24 cellular contexts compared by ENCODE assay signal in the genomic region with DNA sequence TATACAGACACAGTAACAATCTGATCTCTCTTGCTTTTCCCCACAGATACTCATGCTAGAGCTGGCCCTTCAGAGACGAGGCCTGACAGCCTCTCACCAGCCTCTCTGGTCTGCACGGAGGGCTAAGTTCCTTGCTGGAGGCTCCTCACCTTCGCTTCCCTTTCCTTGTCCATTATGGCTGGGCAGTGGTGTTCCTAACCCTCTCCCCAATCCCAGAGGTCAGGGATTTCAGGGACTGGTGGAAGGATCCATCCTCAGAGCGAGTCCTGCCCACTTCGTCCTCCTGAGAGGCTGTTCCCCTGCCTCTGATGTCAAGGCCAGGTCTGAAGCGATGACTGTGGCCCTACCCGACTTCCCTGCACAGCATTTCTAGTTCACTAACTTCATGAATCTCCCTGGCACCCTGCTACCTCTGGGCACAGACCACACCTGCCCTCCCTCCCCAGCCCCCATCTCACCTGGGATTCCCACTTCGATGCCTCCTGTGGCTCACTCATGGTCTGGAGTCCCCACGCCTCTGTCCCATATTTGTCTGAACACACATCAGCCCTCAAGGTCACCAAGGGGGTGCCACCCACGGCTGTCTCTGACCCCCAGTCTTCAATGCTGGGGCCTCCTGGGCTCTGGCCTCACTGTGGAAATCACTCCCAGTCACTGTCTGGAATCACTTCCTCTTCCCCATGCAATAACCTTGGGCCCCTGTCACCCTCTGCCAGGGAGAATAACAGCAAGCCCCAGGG.
A peak's percentile ranks its signal among the peaks of the same experiment; 100 is the strongest.
DNase-seq lines count a peak whose midpoint lies in the region; ATAC-seq, FAIRE-seq and TF ChIP-seq lines count a peak whose summit lies in the region.
"Had no signal": no experiment of that assay in that cellular context is flagged by ENCODE, and none has a peak within 500 bp of the region (broad histone marks: within the 10 kb centered on the region; RNA-seq: fewer than 3 reads in every experiment).

No MANE protein-coding gene starts in this region.

- no peak overlapping the region for H3K4me3 Mint-ChIP-seq in activated B cell treated with CpG ODN at 0.5 μM for 24 hours
- H3K4me3 Mint-ChIP-seq: activated naive CD8-positive, alpha-beta T cell treated with anti-CD3 and anti-CD28 coated beads, Interleukin-2, amount 10 ng/mL, durations not matched to agents 7 days and 5 days; effector memory CD8-positive, alpha-beta T cell had no signal

- no peaks in the 10 kb centered on the region for H3K4me1 Mint-ChIP-seq in activated B cell treated with CpG ODN at 0.5 μM for 24 hours
- H3K4me1 Mint-ChIP-seq: activated naive CD8-positive, alpha-beta T cell treated with anti-CD3 and anti-CD28 coated beads, Interleukin-2, amount 10 ng/mL, durations not matched to agents 7 days and 5 days had no signal

- H3K9me3 Mint-ChIP-seq in activated B cell treated with CpG ODN at 0.5 μM for 24 hours = no peaks in the 10 kb centered on the region
- H3K9me3 Mint-ChIP-seq: activated naive CD8-positive, alpha-beta T cell treated with anti-CD3 and anti-CD28 coated beads, Interleukin-2, amount 10 ng/mL, durations not matched to agents 7 days and 5 days; effector memory CD8-positive, alpha-beta T cell had no signal

- peak; percentile 10 for DNase-seq in D341Med (ENCODE audit: low spot score)
- DNase-seq in activated B cell treated with CpG ODN at 0.5 μM for 24 hours = peak; percentile 4
- peak; percentile 27 for DNase-seq in islet precursor cell
- DNase-seq in posterior vena cava (ENCODE audit: low spot score) = peak; percentile 67
- DNase-seq in anterior cingulate cortex (lab: John Stamatoyannopoulos, UW) = no peak
- no peak for DNase-seq in NCI-H1436 (lab: John Stamatoyannopoulos, UW)
- no peak for DNase-seq in HTR-8/SVneo (ENCODE audit: insufficient read length, low spot score)
- DNase-seq: activated CD4-positive, alpha-beta T cell treated with anti-CD3 and anti-CD28 coated beads, Interleukin-2, amount 50 U/mL, for 48 hours; activated CD4-positive, CD25-positive, alpha-beta regulatory T cell; activated effector memory CD4-positive, alpha-beta T cell treated with Interleukin-2 at 50 U/mL for 16 hours; activated naive CD8-positive, alpha-beta T cell treated with anti-CD3 and anti-CD28 coated beads, Interleukin-2, amount 10 ng/mL, durations not matched to agents 7 days and 5 days; activated T-cell treated with anti-CD3 and anti-CD28 coated beads for 4 hours; effector memory CD8-positive, alpha-beta T cell; GF-D8; HCEC 1CT; IMR-90; NCI-H1105; NCI-H2081 treated with DMSO at 0.1 percent for 48 hours; NCI-H446; SHP77; stimulated activated CD4-positive, alpha-beta T cell treated with anti-CD3 and anti-CD28 coated beads, Interleukin-1b, Interleukin-23, amount 100 ng/mL, for 48 hours; SW 1271 had no signal

- intact Hi-C loops in activated B cell treated with CpG ODN at 0.5 μM for 24 hours (cut with micrococcal nuclease) = no loop called here
- intact Hi-C loops in posterior vena cava (cut with DNase I) = no loop called here

- no peak for TF ChIP-seq CTCF in activated B cell treated with CpG ODN at 0.5 μM for 24 hours (IDR thresholded peaks at IDR 0.05)

- H3K27me3 Mint-ChIP-seq in activated B cell treated with CpG ODN at 0.5 μM for 24 hours = peaks cover 34% of the 10 kb centered on the region

- H3K36me3 Mint-ChIP-seq in activated B cell treated with CpG ODN at 0.5 μM for 24 hours (ENCODE audit: low read depth) = no peaks in the 10 kb centered on the region
- H3K36me3 Mint-ChIP-seq: activated naive CD8-positive, alpha-beta T cell treated with anti-CD3 and anti-CD28 coated beads, Interleukin-2, amount 10 ng/mL, durations not matched to agents 7 days and 5 days had no signal

- CTCF ChIA-PET in activated B cell treated with CpG ODN at 0.5 μM for 24 hours (lab: Charles Lee) = no interaction called here

- FAIRE-seq in HTR-8/SVneo (lab: Jason Lieb, UNC) = no peak

- no peak overlapping the region for H3K27ac Mint-ChIP-seq in activated B cell treated with CpG ODN at 0.5 μM for 24 hours
- H3K27ac Mint-ChIP-seq: activated naive CD8-positive, alpha-beta T cell treated with anti-CD3 and anti-CD28 coated beads, Interleukin-2, amount 10 ng/mL, durations not matched to agents 7 days and 5 days; effector memory CD8-positive, alpha-beta T cell had no signal

- POLR2A ChIA-PET in activated B cell treated with CpG ODN at 0.5 μM for 24 hours (lab: Charles Lee) = no interaction called here

- no peak for ATAC-seq in activated B cell treated with CpG ODN at 0.5 μM for 24 hours (ENCODE audit: low read depth)
- no peak for ATAC-seq in HG03565 (IDR thresholded peaks at IDR 0.05; ENCODE audit: unreplicated experiment)
- ATAC-seq: effector memory CD8-positive, alpha-beta T cell; gastroesophageal sphincter had no signal

Comparison
In these comparisons a context has a peak if more than half of its experiments do, and no peak if none do; other contexts are left out.
1. DNase-seq: peak in D341Med (single experiment), activated B cell treated with CpG ODN at 0.5 μM for 24 hours (single experiment), islet precursor cell (single experiment) and posterior vena cava (single experiment); none in anterior cingulate cortex (0 of 58), NCI-H1436 (single experiment) and HTR-8/SVneo (single experiment).